ENCODE assay signal across 1 cellular context in genomic region chr20:62386383-62387218, GRCh38.
TF ChIP-seq lines count a peak whose summit lies in the region.

RPS21 (plus strand) TSS chr20:62387103; CDS start chr20:62387339, 236 bp downstream.

TF ChIP-seq in HepG2, 621 proteins besides CTCF, POLR2A, EP300 and RAD21 (continued from another document and continues in another):
- TF ChIP-seq, protein P1, sequence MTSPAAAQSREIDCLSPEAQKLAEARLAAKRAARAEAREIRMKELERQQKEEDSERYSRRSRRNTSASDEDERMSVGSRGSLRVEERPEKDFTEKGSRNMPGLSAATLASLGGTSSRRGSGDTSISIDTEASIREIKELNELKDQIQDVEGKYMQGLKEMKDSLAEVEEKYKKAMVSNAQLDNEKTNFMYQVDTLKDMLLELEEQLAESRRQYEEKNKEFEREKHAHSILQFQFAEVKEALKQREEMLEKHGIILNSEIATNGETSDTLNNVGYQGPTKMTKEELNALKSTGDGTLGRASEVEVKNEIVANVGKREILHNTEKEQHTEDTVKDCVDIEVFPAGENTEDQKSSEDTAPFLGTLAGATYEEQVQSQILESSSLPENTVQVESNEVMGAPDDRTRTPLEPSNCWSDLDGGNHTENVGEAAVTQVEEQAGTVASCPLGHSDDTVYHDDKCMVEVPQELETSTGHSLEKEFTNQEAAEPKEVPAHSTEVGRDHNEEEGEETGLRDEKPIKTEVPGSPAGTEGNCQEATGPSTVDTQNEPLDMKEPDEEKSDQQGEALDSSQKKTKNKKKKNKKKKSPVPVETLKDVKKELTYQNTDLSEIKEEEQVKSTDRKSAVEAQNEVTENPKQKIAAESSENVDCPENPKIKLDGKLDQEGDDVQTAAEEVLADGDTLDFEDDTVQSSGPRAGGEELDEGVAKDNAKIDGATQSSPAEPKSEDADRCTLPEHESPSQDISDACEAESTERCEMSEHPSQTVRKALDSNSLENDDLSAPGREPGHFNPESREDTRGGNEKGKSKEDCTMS (CRISPR knock-in tag; conservative IDR thresholded peaks at IDR 0.05) = no peak; the same call in 1 of the 2 replicates
- TF ChIP-seq XRCC5 (optimal IDR thresholded peaks at IDR 0.05; ENCODE audit: low read length) = peak; percentile 44
- TF ChIP-seq, protein P2, sequence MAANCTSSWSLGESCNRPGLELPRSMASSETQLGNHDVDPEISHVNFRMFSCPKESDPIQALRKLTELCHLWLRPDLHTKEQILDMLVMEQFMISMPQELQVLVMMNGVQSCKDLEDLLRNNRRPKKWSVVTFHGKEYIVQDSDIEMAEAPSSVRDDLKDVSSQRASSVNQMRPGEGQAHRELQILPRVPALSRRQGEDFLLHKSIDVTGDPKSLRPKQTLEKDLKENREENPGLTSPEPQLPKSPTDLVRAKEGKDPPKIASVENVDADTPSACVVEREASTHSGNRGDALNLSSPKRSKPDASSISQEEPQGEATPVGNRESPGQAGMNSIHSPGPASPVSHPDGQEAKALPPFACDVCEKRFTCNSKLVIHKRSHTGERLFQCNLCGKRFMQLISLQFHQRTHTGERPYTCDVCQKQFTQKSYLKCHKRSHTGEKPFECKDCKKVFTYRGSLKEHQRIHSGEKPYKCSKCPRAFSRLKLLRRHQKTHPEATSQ (CRISPR knock-in tag; IDR thresholded peaks at IDR 0.05; ENCODE audit: borderline replicate concordance) = no peak
- peak; percentile 97 for TF ChIP-seq MYC (CRISPR knock-in tag; IDR thresholded peaks at IDR 0.05; ENCODE audit: borderline replicate concordance)
- TF ChIP-seq PPARG (CRISPR knock-in tag; conservative IDR thresholded peaks at IDR 0.05) = no peak; the same call in 1 of the 2 replicates
- TF ChIP-seq ARNTL (CRISPR knock-in tag; IDR thresholded peaks at IDR 0.05) = peak; percentile 61
- TF ChIP-seq KMT2B (CRISPR knock-in tag; IDR thresholded peaks at IDR 0.05) = peak; percentile 94
- TF ChIP-seq, protein P3, sequence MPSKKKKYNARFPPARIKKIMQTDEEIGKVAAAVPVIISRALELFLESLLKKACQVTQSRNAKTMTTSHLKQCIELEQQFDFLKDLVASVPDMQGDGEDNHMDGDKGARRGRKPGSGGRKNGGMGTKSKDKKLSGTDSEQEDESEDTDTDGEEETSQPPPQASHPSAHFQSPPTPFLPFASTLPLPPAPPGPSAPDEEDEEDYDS (CRISPR knock-in tag; IDR thresholded peaks at IDR 0.05) = peak; percentile 93
- peak; percentile 84 for TF ChIP-seq ZFY (CRISPR knock-in tag; IDR thresholded peaks at IDR 0.05)
- TF ChIP-seq CSRNP1 (CRISPR knock-in tag; IDR thresholded peaks at IDR 0.05) = peak; percentile 84; the same call in 1 of the 2 replicates
- TF ChIP-seq, protein P4, sequence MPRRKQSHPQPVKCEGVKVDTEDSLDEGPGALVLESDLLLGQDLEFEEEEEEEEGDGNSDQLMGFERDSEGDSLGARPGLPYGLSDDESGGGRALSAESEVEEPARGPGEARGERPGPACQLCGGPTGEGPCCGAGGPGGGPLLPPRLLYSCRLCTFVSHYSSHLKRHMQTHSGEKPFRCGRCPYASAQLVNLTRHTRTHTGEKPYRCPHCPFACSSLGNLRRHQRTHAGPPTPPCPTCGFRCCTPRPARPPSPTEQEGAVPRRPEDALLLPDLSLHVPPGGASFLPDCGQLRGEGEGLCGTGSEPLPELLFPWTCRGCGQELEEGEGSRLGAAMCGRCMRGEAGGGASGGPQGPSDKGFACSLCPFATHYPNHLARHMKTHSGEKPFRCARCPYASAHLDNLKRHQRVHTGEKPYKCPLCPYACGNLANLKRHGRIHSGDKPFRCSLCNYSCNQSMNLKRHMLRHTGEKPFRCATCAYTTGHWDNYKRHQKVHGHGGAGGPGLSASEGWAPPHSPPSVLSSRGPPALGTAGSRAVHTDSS (CRISPR knock-in tag; conservative IDR thresholded peaks at IDR 0.05) = peak; percentile 96
- TF ChIP-seq, protein P5, sequence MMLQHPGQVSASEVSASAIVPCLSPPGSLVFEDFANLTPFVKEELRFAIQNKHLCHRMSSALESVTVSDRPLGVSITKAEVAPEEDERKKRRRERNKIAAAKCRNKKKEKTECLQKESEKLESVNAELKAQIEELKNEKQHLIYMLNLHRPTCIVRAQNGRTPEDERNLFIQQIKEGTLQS (CRISPR knock-in tag; IDR thresholded peaks at IDR 0.05) = peak; percentile 17; the same call in 1 of the 2 replicates
- peak; percentile 22; the same call in 1 of the 2 replicates for TF ChIP-seq RARA (CRISPR knock-in tag; IDR thresholded peaks at IDR 0.05)
- TF ChIP-seq GATA4 (IDR thresholded peaks at IDR 0.05; ENCODE audit: borderline replicate concordance, low read depth) = peak; percentile 59; the same call in 1 of the 2 replicates
- TF ChIP-seq, protein P6, sequence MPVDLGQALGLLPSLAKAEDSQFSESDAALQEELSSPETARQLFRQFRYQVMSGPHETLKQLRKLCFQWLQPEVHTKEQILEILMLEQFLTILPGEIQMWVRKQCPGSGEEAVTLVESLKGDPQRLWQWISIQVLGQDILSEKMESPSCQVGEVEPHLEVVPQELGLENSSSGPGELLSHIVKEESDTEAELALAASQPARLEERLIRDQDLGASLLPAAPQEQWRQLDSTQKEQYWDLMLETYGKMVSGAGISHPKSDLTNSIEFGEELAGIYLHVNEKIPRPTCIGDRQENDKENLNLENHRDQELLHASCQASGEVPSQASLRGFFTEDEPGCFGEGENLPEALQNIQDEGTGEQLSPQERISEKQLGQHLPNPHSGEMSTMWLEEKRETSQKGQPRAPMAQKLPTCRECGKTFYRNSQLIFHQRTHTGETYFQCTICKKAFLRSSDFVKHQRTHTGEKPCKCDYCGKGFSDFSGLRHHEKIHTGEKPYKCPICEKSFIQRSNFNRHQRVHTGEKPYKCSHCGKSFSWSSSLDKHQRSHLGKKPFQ (CRISPR knock-in tag; IDR thresholded peaks at IDR 0.05; ENCODE audit: insufficient replicate concordance) = peak; percentile 82
- TF ChIP-seq ZNF747 (CRISPR knock-in tag; IDR thresholded peaks at IDR 0.05; ENCODE audit: borderline replicate concordance) = peak; percentile 68
- TF ChIP-seq WIZ (CRISPR knock-in tag; IDR thresholded peaks at IDR 0.05) = 0 out of 2 replicates have a peak, but pooled peaks have one; percentile 17
- no peak for TF ChIP-seq CHD4 (IDR thresholded peaks at IDR 0.05; ENCODE audit: borderline replicate concordance, low read length)
- TF ChIP-seq JUNB (CRISPR knock-in tag; IDR thresholded peaks at IDR 0.05; ENCODE audit: borderline replicate concordance) = no peak; the same call in 1 of the 2 replicates
- peak; percentile 54; the same call in 1 of the 2 replicates for TF ChIP-seq SKIL (CRISPR knock-in tag; IDR thresholded peaks at IDR 0.05; ENCODE audit: borderline replicate concordance)
- TF ChIP-seq MZF1 (CRISPR knock-in tag; IDR thresholded peaks at IDR 0.05; ENCODE audit: borderline replicate concordance) = 0 out of 2 replicates have a peak, but pooled peaks have one; percentile 52
- TF ChIP-seq ZNF343 (CRISPR knock-in tag; IDR thresholded peaks at IDR 0.05) = no peak; the same call in 1 of the 2 replicates
- peak; percentile 73 for TF ChIP-seq ZNF317 (CRISPR knock-in tag; IDR thresholded peaks at IDR 0.05)
- TF ChIP-seq NR0B2 (CRISPR knock-in tag; IDR thresholded peaks at IDR 0.05) = peak; percentile 86
- TF ChIP-seq GTF2F1 (IDR thresholded peaks at IDR 0.05; ENCODE audit: low read length) = peak; percentile 48
- peak; percentile 97 for TF ChIP-seq IRF2 (CRISPR knock-in tag; IDR thresholded peaks at IDR 0.05)
- no peak for TF ChIP-seq ATF7 (IDR thresholded peaks at IDR 0.05)
- TF ChIP-seq ATF7 (CRISPR knock-in tag; IDR thresholded peaks at IDR 0.05) = peak; percentile 90
- no peak; the same call in 1 of the 2 replicates for TF ChIP-seq SNAPC5 (CRISPR knock-in tag; IDR thresholded peaks at IDR 0.05; ENCODE audit: borderline replicate concordance)
- TF ChIP-seq, protein P7, sequence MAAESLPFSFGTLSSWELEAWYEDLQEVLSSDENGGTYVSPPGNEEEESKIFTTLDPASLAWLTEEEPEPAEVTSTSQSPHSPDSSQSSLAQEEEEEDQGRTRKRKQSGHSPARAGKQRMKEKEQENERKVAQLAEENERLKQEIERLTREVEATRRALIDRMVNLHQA (CRISPR knock-in tag; IDR thresholded peaks at IDR 0.05) = no peak
- TF ChIP-seq, protein P8, sequence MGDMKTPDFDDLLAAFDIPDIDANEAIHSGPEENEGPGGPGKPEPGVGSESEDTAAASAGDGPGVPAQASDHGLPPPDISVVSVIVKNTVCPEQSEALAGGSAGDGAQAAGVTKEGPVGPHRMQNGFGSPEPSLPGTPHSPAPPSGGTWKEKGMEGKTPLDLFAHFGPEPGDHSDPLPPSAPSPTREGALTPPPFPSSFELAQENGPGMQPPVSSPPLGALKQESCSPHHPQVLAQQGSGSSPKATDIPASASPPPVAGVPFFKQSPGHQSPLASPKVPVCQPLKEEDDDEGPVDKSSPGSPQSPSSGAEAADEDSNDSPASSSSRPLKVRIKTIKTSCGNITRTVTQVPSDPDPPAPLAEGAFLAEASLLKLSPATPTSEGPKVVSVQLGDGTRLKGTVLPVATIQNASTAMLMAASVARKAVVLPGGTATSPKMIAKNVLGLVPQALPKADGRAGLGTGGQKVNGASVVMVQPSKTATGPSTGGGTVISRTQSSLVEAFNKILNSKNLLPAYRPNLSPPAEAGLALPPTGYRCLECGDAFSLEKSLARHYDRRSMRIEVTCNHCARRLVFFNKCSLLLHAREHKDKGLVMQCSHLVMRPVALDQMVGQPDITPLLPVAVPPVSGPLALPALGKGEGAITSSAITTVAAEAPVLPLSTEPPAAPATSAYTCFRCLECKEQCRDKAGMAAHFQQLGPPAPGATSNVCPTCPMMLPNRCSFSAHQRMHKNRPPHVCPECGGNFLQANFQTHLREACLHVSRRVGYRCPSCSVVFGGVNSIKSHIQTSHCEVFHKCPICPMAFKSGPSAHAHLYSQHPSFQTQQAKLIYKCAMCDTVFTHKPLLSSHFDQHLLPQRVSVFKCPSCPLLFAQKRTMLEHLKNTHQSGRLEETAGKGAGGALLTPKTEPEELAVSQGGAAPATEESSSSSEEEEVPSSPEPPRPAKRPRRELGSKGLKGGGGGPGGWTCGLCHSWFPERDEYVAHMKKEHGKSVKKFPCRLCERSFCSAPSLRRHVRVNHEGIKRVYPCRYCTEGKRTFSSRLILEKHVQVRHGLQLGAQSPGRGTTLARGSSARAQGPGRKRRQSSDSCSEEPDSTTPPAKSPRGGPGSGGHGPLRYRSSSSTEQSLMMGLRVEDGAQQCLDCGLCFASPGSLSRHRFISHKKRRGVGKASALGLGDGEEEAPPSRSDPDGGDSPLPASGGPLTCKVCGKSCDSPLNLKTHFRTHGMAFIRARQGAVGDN (CRISPR knock-in tag; IDR thresholded peaks at IDR 0.05) = peak; percentile 89
- peak; percentile 96 for TF ChIP-seq ELF1 (CRISPR knock-in tag; IDR thresholded peaks at IDR 0.05)
- peak; percentile 97 for TF ChIP-seq KDM2A (CRISPR knock-in tag; IDR thresholded peaks at IDR 0.05; ENCODE audit: borderline replicate concordance, low read depth)
- TF ChIP-seq SSRP1 (CRISPR knock-in tag; IDR thresholded peaks at IDR 0.05) = peak; percentile 50; the same call in 1 of the 2 replicates
- peak; percentile 88 for TF ChIP-seq ZNF749 (CRISPR knock-in tag; IDR thresholded peaks at IDR 0.05; ENCODE audit: borderline replicate concordance)
- TF ChIP-seq ZSCAN29 (CRISPR knock-in tag; conservative IDR thresholded peaks at IDR 0.05) = 0 out of 2 replicates have a peak, but pooled peaks have one; percentile 20
- TF ChIP-seq, protein P9, sequence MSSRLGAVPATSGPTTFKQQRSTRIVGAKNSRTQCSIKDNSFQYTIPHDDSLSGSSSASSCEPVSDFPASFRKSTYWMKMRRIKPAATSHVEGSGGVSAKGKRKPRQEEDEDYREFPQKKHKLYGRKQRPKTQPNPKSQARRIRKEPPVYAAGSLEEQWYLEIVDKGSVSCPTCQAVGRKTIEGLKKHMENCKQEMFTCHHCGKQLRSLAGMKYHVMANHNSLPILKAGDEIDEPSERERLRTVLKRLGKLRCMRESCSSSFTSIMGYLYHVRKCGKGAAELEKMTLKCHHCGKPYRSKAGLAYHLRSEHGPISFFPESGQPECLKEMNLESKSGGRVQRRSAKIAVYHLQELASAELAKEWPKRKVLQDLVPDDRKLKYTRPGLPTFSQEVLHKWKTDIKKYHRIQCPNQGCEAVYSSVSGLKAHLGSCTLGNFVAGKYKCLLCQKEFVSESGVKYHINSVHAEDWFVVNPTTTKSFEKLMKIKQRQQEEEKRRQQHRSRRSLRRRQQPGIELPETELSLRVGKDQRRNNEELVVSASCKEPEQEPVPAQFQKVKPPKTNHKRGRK (CRISPR knock-in tag; IDR thresholded peaks at IDR 0.05) = peak; percentile 67; the same call in 1 of the 2 replicates
